Comparison of ENCODE assay signal across 9 cellular contexts in the genomic region with DNA sequence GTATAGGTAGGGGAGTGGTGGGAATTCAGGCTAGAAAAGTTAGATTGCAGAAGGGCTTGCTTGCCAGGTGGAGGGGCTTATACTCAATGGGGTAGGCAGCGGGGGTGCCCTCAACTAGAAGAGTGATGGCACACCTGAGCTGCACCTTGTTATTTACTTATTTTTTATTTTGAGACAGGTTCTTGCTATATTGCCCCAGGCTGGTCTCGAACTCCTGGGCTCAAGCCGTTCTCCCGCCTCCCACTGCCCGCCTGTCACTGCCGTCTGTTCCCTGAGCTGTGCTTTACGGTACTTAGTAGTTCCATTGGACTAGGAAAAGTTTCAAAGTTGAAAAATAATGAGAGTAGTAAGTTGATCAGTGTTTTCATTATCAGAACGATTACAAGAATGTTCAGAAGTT. TPM values are rescaled to one million over a fixed set of nuclear protein-coding genes. Genes with fewer than 3 reads are reported as not detected.
DNase-seq lines count a peak whose midpoint lies in the region; TF ChIP-seq lines count a peak whose summit lies in the region.
"Had no signal": no experiment of that assay in that cellular context is flagged by ENCODE, and none has a peak within 500 bp of the region (broad histone marks: within the 10 kb centered on the region; RNA-seq: fewer than 3 reads in every experiment).

No MANE protein-coding gene starts in this region.

- no peak for DNase-seq in activated T-cell treated with anti-CD3 and anti-CD28 coated beads, Interleukin-2, amount 50 U/mL, for 24 hours
- no peak for DNase-seq in activated T-cell treated with anti-CD3 and anti-CD28 coated beads, Interleukin-2, amount 50 U/mL, for 1 hour
- no peak for DNase-seq in activated T-helper 2 cell treated with anti-CD3 and anti-CD28 coated beads, Interferon-gamma antibody, Interleukin-2, Interleukin-4, amounts not matched to agents 10 μg/mL and 5 μg/mL and 100 μg/mL, durations not matched to agents 14 hours and 24 hours and 36 hours (ENCODE audit: low spot score)
- DNase-seq in kidney epithelial cell (ENCODE audit: low read depth): no peak
- DNase-seq in testis: peak; percentile 29
- no peak for DNase-seq in NCI-H2196 (lab: John Stamatoyannopoulos, UW; ENCODE audit: unreplicated experiment)
- no peak for DNase-seq in NCI-H524 (lab: John Stamatoyannopoulos, UW)
- DNase-seq in HuH-7.5 (ENCODE audit: low spot score): no peak
- DNase-seq: DMS79 had no signal

- H3K4me1 Mint-ChIP-seq in activated T-cell treated with anti-CD3 and anti-CD28 coated beads, Interleukin-2, amount 50 U/mL, for 24 hours (ENCODE audit: low read depth): peaks cover 72% of the 10 kb centered on the region
- H3K4me1 Mint-ChIP-seq in activated T-helper 2 cell treated with anti-CD3 and anti-CD28 coated beads, Interferon-gamma antibody, Interleukin-2, Interleukin-4, amounts not matched to agents 10 μg/mL and 5 μg/mL and 100 μg/mL, durations not matched to agents 14 hours and 24 hours and 36 hours (ENCODE audit: low read depth): peaks cover 44% of the 10 kb centered on the region

- H3K36me3 Mint-ChIP-seq in activated T-cell treated with anti-CD3 and anti-CD28 coated beads, Interleukin-2, amount 50 U/mL, for 24 hours (ENCODE audit: low read depth): peaks cover 61% of the 10 kb centered on the region
- H3K36me3 Mint-ChIP-seq in activated T-helper 2 cell treated with anti-CD3 and anti-CD28 coated beads, Interferon-gamma antibody, Interleukin-2, Interleukin-4, amounts not matched to agents 10 μg/mL and 5 μg/mL and 100 μg/mL, durations not matched to agents 14 hours and 24 hours and 36 hours (ENCODE audit: low read depth): peaks cover 34% of the 10 kb centered on the region

- H3K4me1 ChIP-seq in testis: no peaks in the 10 kb centered on the region

- H3K36me3 ChIP-seq in kidney epithelial cell (ENCODE audit: control insufficient read depth, insufficient read depth, low read length): no peaks in the 10 kb centered on the region
- H3K36me3 ChIP-seq in testis (ENCODE audit: low read depth, missing control alignments): no peaks in the 10 kb centered on the region

- H3K9me3 Mint-ChIP-seq in activated T-cell treated with anti-CD3 and anti-CD28 coated beads, Interleukin-2, amount 50 U/mL, for 24 hours: no peaks in the 10 kb centered on the region
- no peaks in the 10 kb centered on the region for H3K9me3 Mint-ChIP-seq in activated T-helper 2 cell treated with anti-CD3 and anti-CD28 coated beads, Interferon-gamma antibody, Interleukin-2, Interleukin-4, amounts not matched to agents 10 μg/mL and 5 μg/mL and 100 μg/mL, durations not matched to agents 14 hours and 24 hours and 36 hours

- no peaks in the 10 kb centered on the region for H3K9me3 ChIP-seq in testis

- no peaks in the 10 kb centered on the region for H3K27me3 ChIP-seq in kidney epithelial cell (ENCODE audit: control insufficient read depth, insufficient read depth, low read length)
- no peaks in the 10 kb centered on the region for H3K27me3 ChIP-seq in testis

- H3K4me3 ChIP-seq in kidney epithelial cell (ENCODE audit: low read depth, low read length) (peak overlapping the region; percentile 89), testis (peak overlapping the region; percentile 59 to 73)

- no peak for TF ChIP-seq CTCF in kidney epithelial cell (IDR thresholded peaks at IDR 0.05; ENCODE audit: insufficient read depth, low read length, poor library complexity, severe bottlenecking)
- no peak for TF ChIP-seq CTCF in testis (IDR thresholded peaks at IDR 0.05)

- 7 to 11% methylated on average over 8 of the region's 8 CpGs for WGBS in testis, 2 donors

- H3K27me3 Mint-ChIP-seq in activated T-cell treated with anti-CD3 and anti-CD28 coated beads, Interleukin-2, amount 50 U/mL, for 24 hours: no peaks in the 10 kb centered on the region
- no peaks in the 10 kb centered on the region for H3K27me3 Mint-ChIP-seq in activated T-helper 2 cell treated with anti-CD3 and anti-CD28 coated beads, Interferon-gamma antibody, Interleukin-2, Interleukin-4, amounts not matched to agents 10 μg/mL and 5 μg/mL and 100 μg/mL, durations not matched to agents 14 hours and 24 hours and 36 hours (ENCODE audit: low read depth)

- intact Hi-C loops in activated T-helper 2 cell treated with anti-CD3 and anti-CD28 coated beads, Interferon-gamma antibody, Interleukin-2, Interleukin-4, amounts not matched to agents 10 μg/mL and 5 μg/mL and 100 μg/mL, durations not matched to agents 14 hours and 24 hours and 36 hours (cut with micrococcal nuclease): loop anchor here (5.0 kb wide), 3 partner anchors 244 to 409 kb away; partner anchors contain the start of genes ACOT9, APOO, CXorf58 and SAT1
- intact Hi-C loops in testis (cut with DNase I; ENCODE audit: low total_unique reads): no loop called here

- peak overlapping the region; percentile 95 to 96 for H3K27ac ChIP-seq in testis

- peak overlapping the region; percentile 87 for H3K4me3 Mint-ChIP-seq in activated T-cell treated with anti-CD3 and anti-CD28 coated beads, Interleukin-2, amount 50 U/mL, for 24 hours
- H3K4me3 Mint-ChIP-seq in activated T-helper 2 cell treated with anti-CD3 and anti-CD28 coated beads, Interferon-gamma antibody, Interleukin-2, Interleukin-4, amounts not matched to agents 10 μg/mL and 5 μg/mL and 100 μg/mL, durations not matched to agents 14 hours and 24 hours and 36 hours (ENCODE audit: low read depth): peak overlapping the region; percentile 93

- peak overlapping the region; percentile 83 for H3K27ac Mint-ChIP-seq in activated T-cell treated with anti-CD3 and anti-CD28 coated beads, Interleukin-2, amount 50 U/mL, for 24 hours
- H3K27ac Mint-ChIP-seq in activated T-helper 2 cell treated with anti-CD3 and anti-CD28 coated beads, Interferon-gamma antibody, Interleukin-2, Interleukin-4, amounts not matched to agents 10 μg/mL and 5 μg/mL and 100 μg/mL, durations not matched to agents 14 hours and 24 hours and 36 hours: peak overlapping the region; percentile 87

- no peak for TF ChIP-seq POLR2A in testis (IDR thresholded peaks at IDR 0.05)

RNA-seq across cellular contexts. Expression of gene ZFX, which starts 2.0 kb away (rescaled TPM):
- 34.1 and 37.0 TPM in 2 replicates for total RNA-seq in activated T-helper 2 cell treated with anti-CD3 and anti-CD28 coated beads, Interferon-gamma antibody, Interleukin-2, Interleukin-4, amounts not matched to agents 10 μg/mL and 5 μg/mL and 100 μg/mL, durations not matched to agents 14 hours and 24 hours and 36 hours
- total RNA-seq in kidney epithelial cell (17.6 and 19.7 TPM in 2 replicates), testis (10 to 100 TPM; 38.5 to 45.1 TPM)
- polyA plus RNA-seq in testis (ENCODE audit: insufficient read depth, low read depth, low replicate concordance): 10.8 TPM
